Comparison of ENCODE assay signal across 27 cellular contexts in the genomic region with DNA sequence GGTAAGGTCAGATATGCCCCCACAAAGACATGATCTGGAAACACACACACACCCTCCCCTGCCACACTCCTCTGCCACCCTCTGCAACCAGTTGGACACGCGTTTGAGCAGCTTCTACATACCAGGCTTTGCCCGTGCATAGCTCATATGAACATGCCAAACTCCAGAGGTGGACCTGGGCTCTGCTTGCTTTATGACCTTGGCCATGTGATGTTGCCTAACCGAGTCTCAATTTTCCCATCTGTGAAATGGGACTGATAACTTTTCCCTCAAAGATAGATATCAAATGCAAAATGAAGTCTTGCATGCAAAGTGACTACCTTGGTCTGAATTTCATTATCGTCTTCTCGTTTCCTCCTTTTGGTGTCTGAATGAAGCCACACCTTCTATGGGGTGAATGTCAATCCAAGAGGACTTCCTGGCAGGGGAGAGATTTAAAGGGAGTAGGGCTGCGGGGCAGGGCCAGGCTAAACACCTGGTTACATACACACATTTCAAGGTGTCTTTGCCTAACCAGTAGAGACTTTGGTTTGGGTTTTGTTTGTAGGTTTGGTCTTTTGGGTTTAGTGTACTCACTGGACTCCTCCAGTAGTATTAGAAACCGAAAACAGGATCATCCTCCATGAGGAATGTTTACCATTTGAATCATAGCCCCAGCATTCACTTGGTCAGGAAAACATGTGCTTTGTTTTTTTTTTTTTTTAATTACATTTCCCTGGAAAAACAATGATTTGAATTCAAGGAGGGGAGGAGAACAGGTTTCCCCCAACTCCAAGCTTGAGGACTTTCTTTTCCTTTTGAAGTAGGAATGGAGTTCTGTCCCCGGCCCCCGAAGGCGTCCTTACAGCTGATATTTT.
A peak's percentile ranks its signal among the peaks of the same experiment; 100 is the strongest.
DNase-seq lines count a peak whose midpoint lies in the region; ATAC-seq and TF ChIP-seq lines count a peak whose summit lies in the region.
"Had no signal": no experiment of that assay in that cellular context is flagged by ENCODE, and none has a peak within 500 bp of the region (broad histone marks: within the 10 kb centered on the region; RNA-seq: fewer than 3 reads in every experiment).

No MANE protein-coding gene starts in this region.

- H3K27ac Mint-ChIP-seq in HFFc6, result peak overlapping the region; percentile 78
- H3K27ac Mint-ChIP-seq: activated CD4-positive, alpha-beta T cell treated with anti-CD3 and anti-CD28 coated beads for 36 hours; activated naive CD8-positive, alpha-beta T cell treated with anti-CD3 and anti-CD28 coated beads, Interleukin-2, amount 50 U/mL, for 24 hours; activated T-cell treated with anti-CD3 and anti-CD28 coated beads, Interleukin-2, amount 50 U/mL, for 24 hours; dendritic cell treated with granulocyte-macrophage colony-stimulating factor and Interleukin-4, amounts not matched to agents 40 ng/mL and 50 ng/mL, for 4 days; immature natural killer cell; naive thymus-derived CD8-positive, alpha-beta T cell; T-helper 1 cell treated with Interleukin-12 subunit alpha and Interleukin-12 subunit beta and Interleukin-4 antibody, amounts not matched to agents 30 μg/mL and 1 μg/mL, for 36 hours had no signal

- H3K4me1 Mint-ChIP-seq in HFFc6 (ENCODE audit: low read depth), result peaks cover 83% of the 10 kb centered on the region
- H3K4me1 Mint-ChIP-seq: activated CD4-positive, alpha-beta T cell treated with anti-CD3 and anti-CD28 coated beads for 36 hours; activated naive CD8-positive, alpha-beta T cell treated with anti-CD3 and anti-CD28 coated beads, Interleukin-2, amount 50 U/mL, for 24 hours; CD4-positive, CD25-positive, alpha-beta regulatory T cell; immature natural killer cell had no signal

- ATAC-seq in HG03280 (IDR thresholded peaks at IDR 0.05; ENCODE audit: unreplicated experiment), result no peak
- no peak for ATAC-seq in HG03439 (IDR thresholded peaks at IDR 0.05; ENCODE audit: unreplicated experiment)
- ATAC-seq: activated CD4-positive, alpha-beta T cell treated with anti-CD3 and anti-CD28 coated beads for 36 hours; activated naive CD8-positive, alpha-beta T cell treated with anti-CD3 and anti-CD28 coated beads, Interleukin-2, amount 50 U/mL, for 24 hours; left lobe of liver; naive thymus-derived CD8-positive, alpha-beta T cell; right cardiac atrium had no signal

- intact Hi-C loops in stomach (cut with DNase I; ENCODE audit: low total_unique reads), result no loop called here

- H3K4me1 ChIP-seq in stomach, result peaks cover 0 to 30% (median 18%) of the 10 kb centered on the region in 4 donors
- H3K4me1 ChIP-seq: breast epithelium had no signal

- H3K4me3 ChIP-seq in astrocyte of the spinal cord (ENCODE audit: low read depth, low read length), result no peak overlapping the region
- no peak overlapping the region for H3K4me3 ChIP-seq in stomach
- H3K4me3 ChIP-seq: breast epithelium, hepatocyte, ovary had no signal

- H3K27me3 ChIP-seq in stomach, result no peaks in the 10 kb centered on the region
- H3K27me3 ChIP-seq: breast epithelium, hepatocyte, ovary had no signal

- H3K36me3 ChIP-seq in stomach, result no peaks in the 10 kb centered on the region
- H3K36me3 ChIP-seq: breast epithelium, ovary had no signal

- H3K36me3 Mint-ChIP-seq in HFFc6 (ENCODE audit: low read depth), result peaks cover 23% of the 10 kb centered on the region
- H3K36me3 Mint-ChIP-seq: CD4-positive, CD25-positive, alpha-beta regulatory T cell; immature natural killer cell; naive thymus-derived CD8-positive, alpha-beta T cell had no signal

- 84 to 91% (median 88%) methylated on average over 11 of the region's 11 CpGs for WGBS in stomach, 5 donors

- in situ Hi-C loops in astrocyte of the spinal cord (cut with HindIII; ENCODE audit: low sequenced_read_pairs), result no loop called here

- TF ChIP-seq POLR2A in stomach (IDR thresholded peaks at IDR 0.05), result no peak

- DNase-seq in HFFc6, result peak; percentile 40
- DNase-seq in astrocyte of the spinal cord (ENCODE audit: low read depth, low spot score), result peak; percentile 33
- peak; percentile 27 for DNase-seq in glomerular endothelial cell (ENCODE audit: extremely low read depth, low read depth, low spot score)
- DNase-seq in stomach, result no peak
- DNase-seq in activated CD8-positive, alpha-beta memory T cell treated with anti-CD3 and anti-CD28 coated beads, Interleukin-2, amount 50 U/mL, for 4 hours, result no peak
- no peak for DNase-seq in putamen (ENCODE audit: low spot score)
- DNase-seq: activated CD4-positive, alpha-beta T cell treated with anti-CD3 and anti-CD28 coated beads for 36 hours; activated gamma-delta T cell treated with Interleukin-2 at 50 U/mL for 16 hours; activated naive CD8-positive, alpha-beta T cell treated with anti-CD3 and anti-CD28 coated beads, Interleukin-2, amount 50 U/mL, for 24 hours; activated T-cell treated with anti-CD3 and anti-CD28 coated beads, Interleukin-2, amount 50 U/mL, for 24 hours; CD4-positive, CD25-positive, alpha-beta regulatory T cell; immature natural killer cell; naive thymus-derived CD8-positive, alpha-beta T cell; NCI-H510A treated with DMSO at 0.1 percent for 48 hours; ovary; stimulated activated CD4-positive, alpha-beta T cell treated with anti-CD3 and anti-CD28 coated beads, Interleukin-4, amount 100 ng/mL, for 24 hours; stimulated activated naive CD4-positive, alpha-beta T cell had no signal

- no peak overlapping the region for H3K4me3 Mint-ChIP-seq in HFFc6
- H3K4me3 Mint-ChIP-seq: activated CD4-positive, alpha-beta T cell treated with anti-CD3 and anti-CD28 coated beads for 36 hours; activated naive CD8-positive, alpha-beta T cell treated with anti-CD3 and anti-CD28 coated beads, Interleukin-2, amount 50 U/mL, for 24 hours; activated T-cell treated with anti-CD3 and anti-CD28 coated beads, Interleukin-2, amount 50 U/mL, for 24 hours; dendritic cell treated with granulocyte-macrophage colony-stimulating factor and Interleukin-4, amounts not matched to agents 40 ng/mL and 50 ng/mL, for 4 days; immature natural killer cell; naive thymus-derived CD8-positive, alpha-beta T cell; T-helper 1 cell treated with Interleukin-12 subunit alpha and Interleukin-12 subunit beta and Interleukin-4 antibody, amounts not matched to agents 30 μg/mL and 1 μg/mL, for 36 hours had no signal

- no peak for TF ChIP-seq CTCF in HFFc6 (IDR thresholded peaks at IDR 0.05)
- TF ChIP-seq CTCF in astrocyte of the spinal cord (IDR thresholded peaks at IDR 0.05; ENCODE audit: low read depth, low read length), result no peak
- TF ChIP-seq CTCF in stomach (IDR thresholded peaks at IDR 0.05), result no peak

- H3K9me3 ChIP-seq in stomach, result no peaks in the 10 kb centered on the region
- H3K9me3 ChIP-seq: breast epithelium, ovary had no signal

- no peaks in the 10 kb centered on the region for H3K9me3 Mint-ChIP-seq in HFFc6
- H3K9me3 Mint-ChIP-seq: activated naive CD8-positive, alpha-beta T cell treated with anti-CD3 and anti-CD28 coated beads, Interleukin-2, amount 50 U/mL, for 24 hours; activated T-cell treated with anti-CD3 and anti-CD28 coated beads, Interleukin-2, amount 50 U/mL, for 24 hours; CD4-positive, CD25-positive, alpha-beta regulatory T cell; dendritic cell treated with granulocyte-macrophage colony-stimulating factor and Interleukin-4, amounts not matched to agents 40 ng/mL and 50 ng/mL, for 4 days; immature natural killer cell; naive thymus-derived CD8-positive, alpha-beta T cell; T-helper 1 cell treated with Interleukin-12 subunit alpha and Interleukin-12 subunit beta and Interleukin-4 antibody, amounts not matched to agents 30 μg/mL and 1 μg/mL, for 36 hours had no signal

- peak overlapping the region in 3 of 5 donors; percentile 26 to 57 (median 52) for H3K27ac ChIP-seq in stomach
- H3K27ac ChIP-seq: KMS-11, ovary, RWPE1 had no signal

- no peak for TF ChIP-seq EP300 in stomach (IDR thresholded peaks at IDR 0.05)

- H3K27me3 Mint-ChIP-seq in HFFc6 (ENCODE audit: insufficient read depth), result peaks cover 5% of the 10 kb centered on the region; the same call in 1 of the 2 replicates
- H3K27me3 Mint-ChIP-seq: activated CD4-positive, alpha-beta T cell treated with anti-CD3 and anti-CD28 coated beads for 36 hours; activated naive CD8-positive, alpha-beta T cell treated with anti-CD3 and anti-CD28 coated beads, Interleukin-2, amount 50 U/mL, for 24 hours; activated T-cell treated with anti-CD3 and anti-CD28 coated beads, Interleukin-2, amount 50 U/mL, for 24 hours; dendritic cell treated with granulocyte-macrophage colony-stimulating factor and Interleukin-4, amounts not matched to agents 40 ng/mL and 50 ng/mL, for 4 days; naive thymus-derived CD8-positive, alpha-beta T cell had no signal

Comparison
In these comparisons a context has a peak if more than half of its experiments do, and no peak if none do; other contexts are left out.
1. DNase-seq: peak in HFFc6 (single experiment), astrocyte of the spinal cord (single experiment) and glomerular endothelial cell (single experiment); none in stomach (single experiment), activated CD8-positive, alpha-beta memory T cell treated with anti-CD3 and anti-CD28 coated beads, Interleukin-2, amount 50 U/mL, for 4 hours (single experiment) and putamen (single experiment).